In genomic region chr15:48435356-48435755, GRCh38 we compare ENCODE assay signal across 26 cellular contexts.
"Had no signal": no experiment of that assay in that cellular context is flagged by ENCODE, and none has a peak within 500 bp of the region (broad histone marks: within the 10 kb centered on the region; RNA-seq: fewer than 3 reads in every experiment).

No MANE protein-coding gene starts in this region.

- H3K27ac ChIP-seq: heart left ventricle, left lung, lower lobe of right lung, pancreas, prostate gland, sigmoid colon, spleen, tibial nerve, uterus had no signal

- DNase-seq: heart left ventricle; islet precursor cell; left lung; lower lobe of right lung; mammary epithelial cell; mesenchymal stem cell; naive B cell; natural killer cell; pancreas; posterior cingulate gyrus; retina; right cardiac atrium; sigmoid colon; small intestine; spleen; stimulated activated CD4-positive, alpha-beta T cell treated with anti-CD3 and anti-CD28 coated beads, Interleukin-2, amount 100 ng/mL, for 48 hours; stimulated activated CD4-positive, alpha-beta T cell treated with anti-CD3 and anti-CD28 coated beads, Interleukin-4, amount 100 ng/mL, for 4 hours; stimulated activated CD8-positive, alpha-beta memory T cell treated with anti-CD3 and anti-CD28 coated beads, Interleukin-4, amount 100 ng/mL, for 48 hours; stimulated activated naive CD4-positive, alpha-beta T cell treated with Interleukin-2 at 50 U/mL for 16 hours; stimulated activated naive CD8-positive, alpha-beta T cell treated with anti-CD3 and anti-CD28 coated beads, Interleukin-15, amount 100 ng/mL, for 72 hours; substantia nigra; uterus had no signal

- ATAC-seq: heart left ventricle; left lung; lower lobe of right lung; natural killer cell; pancreas; right cardiac atrium; stimulated activated memory B cell treated with anti-CD40 and anti-IgM and Interleukin-4, amounts not matched to agents 10 μg/mL and 1 μg/mL and 100 μg/mL, for 72 hours; stimulated activated naive CD8-positive, alpha-beta T cell treated with anti-CD3 and anti-CD28 coated beads, Interleukin-15, amount 100 ng/mL, for 72 hours had no signal

- H3K27me3 Mint-ChIP-seq: naive B cell; stimulated activated memory B cell treated with anti-CD40 and anti-IgM and Interleukin-4, amounts not matched to agents 10 μg/mL and 1 μg/mL and 100 μg/mL, for 72 hours; type B pancreatic cell had no signal

- H3K9me3 Mint-ChIP-seq: naive B cell; natural killer cell; stimulated activated memory B cell treated with anti-CD40 and anti-IgM and Interleukin-4, amounts not matched to agents 10 μg/mL and 1 μg/mL and 100 μg/mL, for 72 hours; stimulated activated naive CD8-positive, alpha-beta T cell treated with anti-CD3 and anti-CD28 coated beads, Interleukin-15, amount 100 ng/mL, for 72 hours; type B pancreatic cell had no signal

- H3K4me3 ChIP-seq: heart left ventricle, left lung, lower lobe of right lung, pancreas, prostate gland, sigmoid colon, spleen, tibial nerve, uterus had no signal

- H3K9me3 ChIP-seq: heart left ventricle, left lung, lower lobe of right lung, pancreas, prostate gland, sigmoid colon, spleen, tibial nerve, uterus had no signal

- H3K4me3 Mint-ChIP-seq: naive B cell; natural killer cell; stimulated activated memory B cell treated with anti-CD40 and anti-IgM and Interleukin-4, amounts not matched to agents 10 μg/mL and 1 μg/mL and 100 μg/mL, for 72 hours; stimulated activated naive CD8-positive, alpha-beta T cell treated with anti-CD3 and anti-CD28 coated beads, Interleukin-15, amount 100 ng/mL, for 72 hours; type B pancreatic cell had no signal

- H3K4me1 Mint-ChIP-seq: naive B cell; natural killer cell; stimulated activated memory B cell treated with anti-CD40 and anti-IgM and Interleukin-4, amounts not matched to agents 10 μg/mL and 1 μg/mL and 100 μg/mL, for 72 hours had no signal

- H3K4me1 ChIP-seq: left lung, pancreas, prostate gland, sigmoid colon, spleen, uterus had no signal

- H3K27ac Mint-ChIP-seq: naive B cell; natural killer cell; stimulated activated memory B cell treated with anti-CD40 and anti-IgM and Interleukin-4, amounts not matched to agents 10 μg/mL and 1 μg/mL and 100 μg/mL, for 72 hours; stimulated activated naive CD8-positive, alpha-beta T cell treated with anti-CD3 and anti-CD28 coated beads, Interleukin-15, amount 100 ng/mL, for 72 hours; type B pancreatic cell had no signal

- H3K36me3 ChIP-seq: pancreas, uterus had no signal

- H3K36me3 Mint-ChIP-seq: naive B cell; natural killer cell; stimulated activated memory B cell treated with anti-CD40 and anti-IgM and Interleukin-4, amounts not matched to agents 10 μg/mL and 1 μg/mL and 100 μg/mL, for 72 hours had no signal
